ENCODE assay signal across 8 cellular contexts in genomic region chr2:25168256-25169072, GRCh38. TPM values are rescaled to one million over a fixed set of nuclear protein-coding genes. Genes with fewer than 3 reads are reported as not detected.
DNase-seq lines count a peak whose midpoint lies in the region; ATAC-seq and TF ChIP-seq lines count a peak whose summit lies in the region.

Gene POMC (minus strand): TSS chr2:25168580. CDS start chr2:25164772, 3,808 bp downstream.

- intact Hi-C loops in CD4-positive, alpha-beta memory T cell (cut with micrococcal nuclease): loop anchor here (10.0 kb wide), 1 partner anchor 106 kb away; no protein-coding TSS in a partner anchor

- H2AFZ ChIP-seq in neuron (ENCODE audit: low read depth, low read length): peak within 1 kb of the TSS; percentile 78

- peaks cover 0 to 2% (median 0%) of the 10 kb centered on the region in 8 donors for H3K9me3 Mint-ChIP-seq in CD4-positive, alpha-beta memory T cell
- no peaks in the 10 kb centered on the region for H3K9me3 Mint-ChIP-seq in activated T-cell treated with anti-CD3 and anti-CD28 coated beads, Interleukin-2, amount 50 U/mL, for 4 hours

- peaks cover 13% of the 10 kb centered on the region for H3K4me1 ChIP-seq in CD4-positive, alpha-beta memory T cell (ENCODE audit: insufficient read depth, low read length)
- peaks cover 10% of the 10 kb centered on the region for H3K4me1 ChIP-seq in HUES6 (ENCODE audit: control insufficient read depth, insufficient read depth, low read length)
- peaks cover 10% of the 10 kb centered on the region for H3K4me1 ChIP-seq in neuron (ENCODE audit: insufficient read depth, low read length)

- peak within 1 kb of the TSS in 1 of 2 donors; percentile 29 for H3K4me3 ChIP-seq in CD4-positive, alpha-beta memory T cell (ENCODE audit: low read length in 2 of 2)
- H3K4me3 ChIP-seq in HUES6 (ENCODE audit: low read depth, low read length): peak within 1 kb of the TSS; percentile 78
- peak within 1 kb of the TSS; percentile 32 for H3K4me3 ChIP-seq in fibroblast of villous mesenchyme (ENCODE audit: low read depth, low read length)
- H3K4me3 ChIP-seq in neuron (ENCODE audit: low read length): peak within 1 kb of the TSS; percentile 39

- H3K27me3 Mint-ChIP-seq in CD4-positive, alpha-beta memory T cell: peaks cover 21 to 25% of the 10 kb centered on the region in 2 donors
- peaks cover 54% of the 10 kb centered on the region for H3K27me3 Mint-ChIP-seq in activated T-cell treated with anti-CD3 and anti-CD28 coated beads, Interleukin-2, amount 50 U/mL, for 4 hours (ENCODE audit: low read depth)

- peak within 1 kb of the TSS; percentile 57 for H3K9ac ChIP-seq in HUES6 (ENCODE audit: low read length)

- no peaks in the 10 kb centered on the region for H3K9me3 ChIP-seq in CD4-positive, alpha-beta memory T cell (ENCODE audit: control insufficient read depth in 1 of 2, low read length in 2 of 2)
- H3K9me3 ChIP-seq in HUES6 (ENCODE audit: control insufficient read depth, insufficient read depth, low read depth, low read length) (no peaks in the 10 kb centered on the region), neuron (ENCODE audit: low read length) (peaks cover 1% of the 10 kb centered on the region)

- H3K27ac ChIP-seq in CD4-positive, alpha-beta memory T cell (ENCODE audit: low read depth, low read length): no peak within 1 kb of the TSS
- H3K27ac ChIP-seq in HUES6 (ENCODE audit: low read depth, low read length): no peak within 1 kb of the TSS

- no peaks in the 10 kb centered on the region for H3K36me3 Mint-ChIP-seq in CD4-positive, alpha-beta memory T cell
- no peaks in the 10 kb centered on the region for H3K36me3 Mint-ChIP-seq in activated T-cell treated with anti-CD3 and anti-CD28 coated beads, Interleukin-2, amount 50 U/mL, for 4 hours (ENCODE audit: insufficient read depth)

- H3K36me3 ChIP-seq in CD4-positive, alpha-beta memory T cell (ENCODE audit: insufficient read depth, low read length): no peaks in the 10 kb centered on the region
- H3K36me3 ChIP-seq in HUES6 (ENCODE audit: control insufficient read depth, insufficient read depth, low read length): no peaks in the 10 kb centered on the region
- no peaks in the 10 kb centered on the region for H3K36me3 ChIP-seq in neuron (ENCODE audit: insufficient read depth, low read length)

- POLR2A ChIA-PET in CD4-positive, alpha-beta memory T cell (lab: Charles Lee; ENCODE audit: partially characterized antibody): interaction anchor here (0.5 to 0.9 kb wide), 2 partner anchors 10 to 438 kb away, joined by 3 read pairs; no protein-coding TSS in a partner anchor

- peaks cover 8 to 33% (median 19%) of the 10 kb centered on the region in 4 donors for H3K4me1 Mint-ChIP-seq in CD4-positive, alpha-beta memory T cell
- H3K4me1 Mint-ChIP-seq in activated T-cell treated with anti-CD3 and anti-CD28 coated beads, Interleukin-2, amount 50 U/mL, for 4 hours (ENCODE audit: low read depth): peaks cover 26% of the 10 kb centered on the region

- peak; percentile 74 to 79 for ATAC-seq in activated T-cell treated with anti-CD3 and anti-CD28 coated beads, Interleukin-2, amount 50 U/mL, for 4 hours

- CTCF ChIA-PET in CD4-positive, alpha-beta memory T cell (lab: Charles Lee; ENCODE audit: partially characterized antibody): interaction anchor here (4.1 kb wide), 1 partner anchor 28 kb away, joined by 34 read pairs; no protein-coding TSS in a partner anchor

- peaks cover 20% of the 10 kb centered on the region for H3K27me3 ChIP-seq in CD4-positive, alpha-beta memory T cell (ENCODE audit: insufficient read depth, low read length)
- H3K27me3 ChIP-seq in HUES6 (ENCODE audit: control insufficient read depth, insufficient read depth, low read length) (peaks cover 63% of the 10 kb centered on the region), neuron (ENCODE audit: insufficient read depth, low read length) (peaks cover 65% of the 10 kb centered on the region)

- H3K27ac Mint-ChIP-seq in CD4-positive, alpha-beta memory T cell: no peak within 1 kb of the TSS

- DNase-seq in CD4-positive, alpha-beta memory T cell: peak in 4 of 5 donors; percentile 16 to 36 (median 32)
- peak; percentile 17 for DNase-seq in activated T-cell treated with anti-CD3 and anti-CD28 coated beads, Interleukin-2, amount 50 U/mL, for 4 hours
- DNase-seq in fibroblast of villous mesenchyme (ENCODE audit: low read depth) (peak; percentile 13), SW 1271 (lab: John Stamatoyannopoulos, UW) (no peak), cerebellar cortex (ENCODE audit: low spot score) (no peak)
- no peak for DNase-seq in effector CD8-positive, alpha-beta T cell (lab: John Stamatoyannopoulos, UW)

- TF ChIP-seq CTCF in fibroblast of villous mesenchyme (IDR thresholded peaks at IDR 0.05; ENCODE audit: insufficient read depth, low read depth, low read length): no peak

- peak within 1 kb of the TSS; percentile 71 to 87 (median 74) for H3K4me3 Mint-ChIP-seq in CD4-positive, alpha-beta memory T cell
- H3K4me3 Mint-ChIP-seq in activated T-cell treated with anti-CD3 and anti-CD28 coated beads, Interleukin-2, amount 50 U/mL, for 4 hours: peak within 1 kb of the TSS; percentile 74

RNA-seq across cellular contexts. Expression of gene POMC, which starts in this region (rescaled TPM):
- 1 to 10 TPM; 3.1 to 3.6 TPM for total RNA-seq in CD4-positive, alpha-beta memory T cell
- 1 to 10 TPM; 4.3 to 5.5 TPM for polyA plus RNA-seq in CD4-positive, alpha-beta memory T cell
- 1 to 10 TPM; 4.4 to 5.6 (median 5.2) TPM for total RNA-seq in activated T-cell treated with anti-CD3 and anti-CD28 coated beads, Interleukin-2, amount 50 U/mL, for 4 hours
- total RNA-seq in fibroblast of villous mesenchyme: 0.32 TPM in 1 of 2 replicates, not detected in the other

Comparison
In these comparisons a context has a peak if more than half of its experiments do, and no peak if none do; other contexts are left out.
1. Peak in DNase-seq and H3K4me3 ChIP-seq in fibroblast of villous mesenchyme; RNA of the gene not detected or under 1 TPM.
2. DNase-seq: peak in CD4-positive, alpha-beta memory T cell (4 of 5) and activated T-cell treated with anti-CD3 and anti-CD28 coated beads, Interleukin-2, amount 50 U/mL, for 4 hours (single experiment); none in SW 1271 (0 of 2), effector CD8-positive, alpha-beta T cell (single experiment) and cerebellar cortex (single experiment).